Comparison of ENCODE assay signal across 9 cellular contexts in genomic region chr2:233938676-233939370, GRCh38. TPM values are rescaled to one million over a fixed set of nuclear protein-coding genes. Genes with fewer than 3 reads are reported as not detected.
DNase-seq lines count a peak whose midpoint lies in the region; ATAC-seq and TF ChIP-seq lines count a peak whose summit lies in the region.
"Had no signal": no experiment of that assay in that cellular context is flagged by ENCODE, and none has a peak within 500 bp of the region (broad histone marks: within the 10 kb centered on the region; RNA-seq: fewer than 3 reads in every experiment).

No MANE protein-coding gene starts in this region.

- H3K36me3 Mint-ChIP-seq in GM23338 (ENCODE audit: low read depth) (no peaks in the 10 kb centered on the region; the same call in 2 of the 3 replicates), naive B cell (no peaks in the 10 kb centered on the region), type B pancreatic cell (no peaks in the 10 kb centered on the region)
- H3K36me3 Mint-ChIP-seq in effector memory CD8-positive, alpha-beta T cell (ENCODE audit: insufficient read depth) = no peaks in the 10 kb centered on the region

- peaks cover 8% of the 10 kb centered on the region for H3K27me3 Mint-ChIP-seq in GM23338 (ENCODE audit: insufficient read depth, low read depth, poor library complexity)
- peaks cover 53 to 93% of the 10 kb centered on the region in 2 donors for H3K27me3 Mint-ChIP-seq in effector memory CD8-positive, alpha-beta T cell
- peaks cover 53 to 87% (median 78%) of the 10 kb centered on the region in 3 donors for H3K27me3 Mint-ChIP-seq in naive B cell
- peaks cover 26% of the 10 kb centered on the region for H3K27me3 Mint-ChIP-seq in type B pancreatic cell

- H3K4me1 Mint-ChIP-seq in GM23338 = peaks cover 2% of the 10 kb centered on the region; the same call in 1 of the 3 replicates
- H3K4me1 Mint-ChIP-seq in effector memory CD8-positive, alpha-beta T cell (ENCODE audit: low read depth in 2 of 2) = peaks cover 6% of the 10 kb centered on the region in 2 donors
- peaks cover 5 to 19% (median 10%) of the 10 kb centered on the region in 3 donors for H3K4me1 Mint-ChIP-seq in naive B cell
- no peaks in the 10 kb centered on the region for H3K4me1 Mint-ChIP-seq in type B pancreatic cell (ENCODE audit: unreplicated experiment)

- no peaks in the 10 kb centered on the region for H3K4me1 ChIP-seq in ACC112 (ENCODE audit: control insufficient read depth, insufficient read depth, low read length, unreplicated experiment)
- 0 out of 2 replicates have a peak, but pooled peaks cover 7% of the 10 kb centered on the region for H3K4me1 ChIP-seq in GM23338 (ENCODE audit: insufficient read depth)

- H3K27me3 ChIP-seq in ACC112 (ENCODE audit: insufficient read depth, low read length) (peaks cover 83% of the 10 kb centered on the region), GM23338 (ENCODE audit: insufficient read depth) (no peaks in the 10 kb centered on the region)

- H3K9me2 ChIP-seq in GM23338 (ENCODE audit: insufficient read depth) = 0 out of 2 replicates have a peak, but pooled peaks cover 4% of the 10 kb centered on the region

- H3F3A ChIP-seq in GM23338 (replicated peaks; ENCODE audit: low read depth) = no peaks in the 10 kb centered on the region

- H3K9me3 Mint-ChIP-seq in GM23338 (peaks cover 5% of the 10 kb centered on the region; the same call in 1 of the 3 replicates), naive B cell (peaks cover 0 to 6% (median 3%) of the 10 kb centered on the region in 7 donors), type B pancreatic cell (peaks cover 6% of the 10 kb centered on the region)
- H3K9me3 Mint-ChIP-seq in effector memory CD8-positive, alpha-beta T cell = no peaks in the 10 kb centered on the region

- TF ChIP-seq CTCF in GM23338 (conservative IDR thresholded peaks at IDR 0.05; ENCODE audit: low read depth in 2 of 2) = no peak
- no peak for TF ChIP-seq CTCF in type B pancreatic cell (conservative IDR thresholded peaks at IDR 0.05)

- DNase-seq in GM23338 (ENCODE audit: low spot score) (peak; percentile 42), naive B cell (no peak), SHP77 (lab: John Stamatoyannopoulos, UW) (no peak), type B pancreatic cell (ENCODE audit: extremely low spot score, unreplicated experiment) (no peak)
- no peak for DNase-seq in effector memory CD8-positive, alpha-beta T cell
- DNase-seq: activated effector memory CD4-positive, alpha-beta T cell treated with anti-CD3 and anti-CD28 coated beads, Interleukin-2, amount 50 U/mL, for 16 hours had no signal

- H2AFZ ChIP-seq in ACC112 (ENCODE audit: low read length, unreplicated experiment) (no peak overlapping the region), GM23338 (peak overlapping the region; percentile 35; the same call in 1 of the 2 replicates)

- peak overlapping the region; percentile 45; the same call in 1 of the 2 replicates for H3K27ac Mint-ChIP-seq in GM23338
- no peak overlapping the region for H3K27ac Mint-ChIP-seq in effector memory CD8-positive, alpha-beta T cell
- H3K27ac Mint-ChIP-seq in naive B cell = no peak overlapping the region
- H3K27ac Mint-ChIP-seq in type B pancreatic cell = no peak overlapping the region

- H3K4me2 ChIP-seq in GM23338 = peak overlapping the region; percentile 53; the same call in 1 of the 2 replicates

- peak overlapping the region; percentile 28; the same call in 1 of the 2 replicates for H3K4me3 ChIP-seq in ACC112 (ENCODE audit: low read depth, low read length)
- peak overlapping the region; percentile 41 for H3K4me3 ChIP-seq in GM23338

- no peaks in the 10 kb centered on the region for H3K36me3 ChIP-seq in ACC112 (ENCODE audit: insufficient read depth, low read length)
- H3K36me3 ChIP-seq in GM23338 (ENCODE audit: insufficient read depth) = 0 out of 2 replicates have a peak, but pooled peaks cover 3% of the 10 kb centered on the region

- H3K27ac ChIP-seq in ACC112 (ENCODE audit: low read depth, low read length) (no peak overlapping the region), GM23338 (ENCODE audit: low read depth) (no peak overlapping the region)

- H3K79me2 ChIP-seq in ACC112 (ENCODE audit: control insufficient read depth, insufficient read depth, low read length, unreplicated experiment) (no peaks in the 10 kb centered on the region), GM23338 (replicated peaks; ENCODE audit: insufficient read depth) (no peaks in the 10 kb centered on the region)

- ATAC-seq in GM23338 (peak; percentile 69), naive B cell (ENCODE audit: low read depth in 2 of 2) (no peak), HG03108 (IDR thresholded peaks at IDR 0.05; ENCODE audit: unreplicated experiment) (no peak), HG02763 (IDR thresholded peaks at IDR 0.05; ENCODE audit: unreplicated experiment) (no peak)
- no peak for ATAC-seq in effector memory CD8-positive, alpha-beta T cell (replicated peaks)

- H3K4me3 Mint-ChIP-seq in GM23338 = peak overlapping the region; percentile 66
- H3K4me3 Mint-ChIP-seq in effector memory CD8-positive, alpha-beta T cell = peak overlapping the region; percentile 60 to 64
- peak overlapping the region in 7 of 8 donors; percentile 20 to 83 (median 67) for H3K4me3 Mint-ChIP-seq in naive B cell
- H3K4me3 Mint-ChIP-seq in type B pancreatic cell = no peak overlapping the region

- H4K20me1 ChIP-seq in GM23338 (replicated peaks; ENCODE audit: insufficient read depth) = no peaks in the 10 kb centered on the region

TF ChIP-seq in GM23338, 12 proteins besides CTCF, POLR2A, EP300 and RAD21 (continues in another document):
- TF ChIP-seq ZNF462 (CRISPR knock-in tag; IDR thresholded peaks at IDR 0.05) (no peak), POLR2AphosphoS5 (IDR thresholded peaks at IDR 0.05; ENCODE audit: low read depth) (no peak), NANOG (IDR thresholded peaks at IDR 0.05; ENCODE audit: borderline replicate concordance) (no peak), ZNF331 (CRISPR knock-in tag; IDR thresholded peaks at IDR 0.05; ENCODE audit: low read depth) (no peak)

RNA-seq across cellular contexts. Expression of gene TRPM8, which starts 21.6 kb away (rescaled TPM):
- total RNA-seq in GM23338 (2014; rRNA removed; shearing (Covaris generic)) = 0.14 and 1.4 TPM in 2 replicates
- polyA plus RNA-seq in GM23338 (2016; fragmentation: Nextera tagmentation; extraction: Ambion mirVana) = 0.11 TPM in 1 of 2 replicates, not detected in the other
- not detected for polyA plus RNA-seq in naive B cell (ENCODE audit: low read depth in 6 of 6)
- total RNA-seq in type B pancreatic cell (ENCODE audit: low replicate concordance) = 0.60 and 0.62 TPM in 2 replicates
